8 cellular contexts compared by ENCODE assay signal in the genomic region with DNA sequence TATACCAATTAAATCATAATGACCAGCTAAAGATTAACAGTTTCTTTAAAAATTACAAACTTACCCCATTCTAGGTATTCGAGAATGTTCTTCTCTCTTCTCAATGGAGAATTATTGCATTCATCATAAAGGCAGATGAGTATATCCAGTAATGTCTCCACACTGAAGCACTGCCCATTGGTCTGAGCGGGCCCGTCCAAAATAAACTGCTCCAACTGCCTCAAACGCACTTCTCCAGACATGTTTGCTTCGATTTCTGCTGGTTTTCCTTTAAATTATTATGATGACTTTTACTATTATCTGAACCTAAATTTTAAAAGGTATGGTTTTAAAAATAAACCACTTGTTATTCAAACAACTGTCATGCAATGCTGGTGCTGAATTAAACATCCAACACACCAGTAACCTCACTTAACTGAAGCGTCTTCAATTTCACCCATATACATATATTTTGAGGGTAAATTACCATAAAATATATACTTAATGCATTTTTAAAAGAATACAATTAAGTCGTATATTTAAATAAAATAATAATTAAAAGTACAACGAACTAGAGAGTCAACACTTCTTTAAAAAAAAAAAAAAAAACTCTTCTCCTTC. TPM values are rescaled to one million over a fixed set of nuclear protein-coding genes. Genes with fewer than 3 reads are reported as not detected.
DNase-seq lines count a peak whose midpoint lies in the region; ATAC-seq, FAIRE-seq and TF ChIP-seq lines count a peak whose summit lies in the region.

No MANE protein-coding gene starts in this region.

- TF ChIP-seq CTCF in Caco-2 (IDR thresholded peaks at IDR 0.05; ENCODE audit: insufficient read depth in 1 of 2, low read depth in 1 of 2, low read length in 1 of 2, severe bottlenecking in 1 of 2, unreplicated experiment in 1 of 2) (no peak), bronchial epithelial cell (IDR thresholded peaks at IDR 0.05; ENCODE audit: insufficient read depth, low read length, severe bottlenecking) (no peak), upper lobe of left lung (IDR thresholded peaks at IDR 0.05) (no peak)

- TF ChIP-seq EP300 in upper lobe of left lung (IDR thresholded peaks at IDR 0.05), result no peak

- no peak for TF ChIP-seq POLR2A in upper lobe of left lung (IDR thresholded peaks at IDR 0.05)

- POLR2A ChIA-PET in Caco-2 (lab: Charles Lee), result interaction anchor here (0.5 kb wide), 1 partner anchor 15 kb away, joined by 3 read pairs; no protein-coding TSS in a partner anchor

- no peaks in the 10 kb centered on the region for H3K9me3 Mint-ChIP-seq in Caco-2 (ENCODE audit: unreplicated experiment)

- H3K27ac Mint-ChIP-seq in Caco-2 (ENCODE audit: unreplicated experiment), result peak overlapping the region; percentile 94

- H3K9me3 ChIP-seq in Caco-2, result no peaks in the 10 kb centered on the region
- H3K9me3 ChIP-seq in MG63, result no peaks in the 10 kb centered on the region
- H3K9me3 ChIP-seq in upper lobe of left lung, result no peaks in the 10 kb centered on the region
- no peaks in the 10 kb centered on the region for H3K9me3 ChIP-seq in effector memory CD4-positive, alpha-beta T cell (ENCODE audit: control insufficient read depth, low read length)

- no peaks in the 10 kb centered on the region for H3K27me3 Mint-ChIP-seq in Caco-2 (ENCODE audit: insufficient read depth, unreplicated experiment)

- TSS peak; percentile 52 for BruUV-seq in Caco-2 (replicated peaks; lab: Mats Ljungman, UMichigan)

- H3K4me3 Mint-ChIP-seq in Caco-2 (ENCODE audit: unreplicated experiment), result peak overlapping the region; percentile 97

- intact Hi-C loops in Caco-2 (cut with micrococcal nuclease; ENCODE audit: unreplicated experiment), result loop anchor here (1.0 to 10.0 kb wide), 2 partner anchors 78 to 82 kb away; no protein-coding TSS in a partner anchor

- no peak for FAIRE-seq in bronchial epithelial cell (lab: Jason Lieb, UNC)

- H3K36me3 ChIP-seq in Caco-2 (ENCODE audit: control insufficient read depth, insufficient read depth, low read length) (no peaks in the 10 kb centered on the region), MG63 (no peaks in the 10 kb centered on the region; the same call in 1 of the 2 replicates), bronchial epithelial cell (ENCODE audit: control insufficient read depth, insufficient read depth, low read length) (no peaks in the 10 kb centered on the region), upper lobe of left lung (no peaks in the 10 kb centered on the region)
- no peaks in the 10 kb centered on the region for H3K36me3 ChIP-seq in effector memory CD4-positive, alpha-beta T cell (ENCODE audit: control insufficient read depth, insufficient read depth, low read length)

- ATAC-seq in upper lobe of left lung (ENCODE audit: low FRiP score in 2 of 2) (no peak), GM19023 (IDR thresholded peaks at IDR 0.05; ENCODE audit: unreplicated experiment) (no peak), HG03159 (IDR thresholded peaks at IDR 0.05; ENCODE audit: unreplicated experiment) (no peak)

- 10 to 15% methylated on average over 8 of the region's 8 CpGs for WGBS in upper lobe of left lung, 2 donors

- H3K27ac ChIP-seq in upper lobe of left lung, result peak overlapping the region; percentile 95 to 98 (median 96)
- no peak overlapping the region for H3K27ac ChIP-seq in effector memory CD4-positive, alpha-beta T cell (ENCODE audit: insufficient read depth, low read length, poor library complexity, severe bottlenecking)

- H3K4me3 ChIP-seq in Caco-2 (ENCODE audit: low read depth, low read length) (peak overlapping the region; percentile 64), MG63 (peak overlapping the region; percentile 70), bronchial epithelial cell (ENCODE audit: low read depth, low read length) (peak overlapping the region; percentile 82), upper lobe of left lung (peak overlapping the region; percentile 63 to 87 (median 80))
- H3K4me3 ChIP-seq in effector memory CD4-positive, alpha-beta T cell (ENCODE audit: insufficient read depth, low read depth, low read length, poor library complexity, severe bottlenecking), result no peak overlapping the region

- H3K4me1 ChIP-seq in Caco-2 (no peaks in the 10 kb centered on the region; the same call in 1 of the 2 replicates), upper lobe of left lung (peaks cover 10 to 22% (median 13%) of the 10 kb centered on the region in 4 donors)
- peaks cover 5% of the 10 kb centered on the region for H3K4me1 ChIP-seq in effector memory CD4-positive, alpha-beta T cell (ENCODE audit: control insufficient read depth, insufficient read depth, low read length, poor library complexity, severe bottlenecking)

- CTCF ChIA-PET in Caco-2 (lab: Charles Lee), result no interaction called here

- H3K36me3 Mint-ChIP-seq in Caco-2 (ENCODE audit: insufficient read depth, unreplicated experiment), result no peaks in the 10 kb centered on the region

- peaks cover under 1% of the 10 kb centered on the region for H3K4me1 Mint-ChIP-seq in Caco-2 (ENCODE audit: low read depth, unreplicated experiment)

- DNase-seq in Caco-2 (peak in 1 of 2 experiments; percentile 7), MG63 (peak; percentile 29), bronchial epithelial cell (ENCODE audit: low read depth) (no peak), medulla oblongata (ENCODE audit: extremely low spot score) (peak; percentile 57), upper lobe of left lung (no peak)
- no peak for DNase-seq in effector memory CD4-positive, alpha-beta T cell

- H3K27me3 ChIP-seq in Caco-2 (replicated peaks; ENCODE audit: control insufficient read depth, insufficient read depth, low read length), result no peaks in the 10 kb centered on the region
- H3K27me3 ChIP-seq in MG63, result no peaks in the 10 kb centered on the region
- H3K27me3 ChIP-seq in bronchial epithelial cell (ENCODE audit: control insufficient read depth, insufficient read depth, low read length), result no peaks in the 10 kb centered on the region
- no peaks in the 10 kb centered on the region for H3K27me3 ChIP-seq in upper lobe of left lung
- peaks cover 47% of the 10 kb centered on the region for H3K27me3 ChIP-seq in effector memory CD4-positive, alpha-beta T cell (replicated peaks; ENCODE audit: control insufficient read depth, insufficient read depth, low read length, poor library complexity, severe bottlenecking)

RNA-seq across cellular contexts. Expression of gene CDC42BPA, which starts 1.3 kb away (rescaled TPM):
- total RNA-seq in Caco-2 (2022) (38.3 and 39.8 TPM in 2 replicates), bronchial epithelial cell (25.8 and 43.8 TPM in 2 replicates), upper lobe of left lung (10 to 100 TPM; 27.8 to 76.1 (median 33.1) TPM)
- total RNA-seq in MG63 (2014; rRNA removed; shearing (Covaris generic); ENCODE audit: low replicate concordance), result 11.6 and 17.1 TPM in 2 replicates

Comparison
In these comparisons a context has a peak if more than half of its experiments do, and no peak if none do; other contexts are left out.
1. DNase-seq: peak in MG63 (single experiment) and medulla oblongata (single experiment); none in bronchial epithelial cell (single experiment), upper lobe of left lung (0 of 2) and effector memory CD4-positive, alpha-beta T cell (0 of 3).